In the genomic region with DNA sequence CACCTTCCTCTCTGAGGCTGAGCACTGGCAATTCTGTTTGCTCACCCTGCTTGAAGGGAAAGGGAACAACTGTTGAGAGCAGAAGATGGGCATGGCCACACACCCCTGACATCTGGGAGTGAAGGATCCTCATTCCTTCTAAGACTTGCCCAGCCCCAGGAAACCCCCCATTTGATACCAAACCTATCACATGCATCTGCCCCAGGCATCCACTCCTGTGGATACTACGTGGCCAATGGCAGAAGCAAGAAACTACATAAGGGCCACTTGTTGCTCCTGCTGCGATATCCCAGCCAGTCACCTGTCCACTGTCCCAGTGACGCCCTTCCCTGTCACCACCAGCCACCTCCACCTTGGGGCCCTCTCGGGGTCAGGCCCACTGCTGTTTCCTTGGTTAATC, we compare ENCODE assay signal across 18 cellular contexts.
"Had no signal": no experiment of that assay in that cellular context is flagged by ENCODE, and none has a peak within 500 bp of the region (broad histone marks: within the 10 kb centered on the region; RNA-seq: fewer than 3 reads in every experiment).

No MANE protein-coding gene starts in this region.

- H3K36me3 ChIP-seq: heart right ventricle, neural progenitor cell, tibial artery, upper lobe of right lung had no signal

- FAIRE-seq: frontal cortex, islet of Langerhans, small intestine had no signal

- ATAC-seq: heart right ventricle; natural killer cell treated with Interleukin-12 subunit alpha and Interleukin-12 subunit beta and Interleukin-15 and Interleukin-18, amount 100 ng/mL, for 72 hours; upper lobe of right lung had no signal

- DNase-seq: cortex of kidney; dorsolateral prefrontal cortex; effector CD8-positive, alpha-beta T cell; heart right ventricle; hypothalamus; kidney glomerular epithelial cell; mammary epithelial cell; occipital lobe; small intestine; stimulated activated CD4-positive, alpha-beta T cell treated with anti-CD3 and anti-CD28 coated beads, Interleukin-12 subunit alpha, Interleukin-12 subunit beta, amount 100 ng/mL, for 4 hours; stimulated activated naive CD4-positive, alpha-beta T cell treated with Interleukin-2 at 50 U/mL for 16 hours; tibial artery; upper lobe of right lung had no signal

- H3K27ac ChIP-seq: dorsolateral prefrontal cortex, heart right ventricle, neural progenitor cell, parathyroid adenoma, tibial artery, upper lobe of right lung had no signal

- H3K4me1 ChIP-seq: neural progenitor cell, parathyroid adenoma, upper lobe of right lung had no signal

- H3K4me3 ChIP-seq: dorsolateral prefrontal cortex, heart right ventricle, neural progenitor cell, tibial artery, upper lobe of right lung had no signal

- H3K9me3 ChIP-seq: heart right ventricle, tibial artery, upper lobe of right lung had no signal
